9 cellular contexts compared by ENCODE assay signal in genomic region chr15:44489464-44489863, GRCh38. TPM values are rescaled to one million over a fixed set of nuclear protein-coding genes. Genes with fewer than 3 reads are reported as not detected.
DNase-seq lines count a peak whose midpoint lies in the region; ATAC-seq and TF ChIP-seq lines count a peak whose summit lies in the region.
"Had no signal": no experiment of that assay in that cellular context is flagged by ENCODE, and none has a peak within 500 bp of the region (broad histone marks: within the 10 kb centered on the region; RNA-seq: fewer than 3 reads in every experiment).

No MANE protein-coding gene starts in this region.

- no peak overlapping the region for H3K27ac Mint-ChIP-seq in GM23338
- H3K27ac Mint-ChIP-seq in type B pancreatic cell, result no peak overlapping the region

- peak; percentile 74 for DNase-seq in GM03348 (ENCODE audit: low spot score)
- peak; percentile 75 for DNase-seq in NCI-H226
- DNase-seq in dermis microvascular lymphatic vessel endothelial cell (ENCODE audit: low read depth in 2 of 2), result peak; percentile 30 to 88
- DNase-seq in osteoblast (ENCODE audit: insufficient read length, low spot score, missing footprints), result peak; percentile 75
- no peak for DNase-seq in MG63
- DNase-seq in GM23338 (ENCODE audit: low spot score), result no peak
- DNase-seq in type B pancreatic cell (ENCODE audit: extremely low spot score, unreplicated experiment), result no peak
- no peak for DNase-seq in posterior cingulate gyrus
- DNase-seq: head of caudate nucleus had no signal

- H3K4me3 Mint-ChIP-seq in GM23338, result no peak overlapping the region
- H3K4me3 Mint-ChIP-seq in type B pancreatic cell, result no peak overlapping the region

- H3K9me3 ChIP-seq in osteoblast (ENCODE audit: low read depth, low read length) (no peaks in the 10 kb centered on the region), MG63 (no peaks in the 10 kb centered on the region)

- no peak overlapping the region for H3K4me3 ChIP-seq in osteoblast (ENCODE audit: insufficient read depth, low read length)
- no peak overlapping the region for H3K4me3 ChIP-seq in MG63
- H3K4me3 ChIP-seq in GM23338, result no peak overlapping the region

- H3K27me3 ChIP-seq in osteoblast (ENCODE audit: insufficient read depth, low read length) (no peaks in the 10 kb centered on the region), MG63 (no peaks in the 10 kb centered on the region), GM23338 (ENCODE audit: insufficient read depth) (no peaks in the 10 kb centered on the region)

- TF ChIP-seq CTCF in osteoblast (IDR thresholded peaks at IDR 0.05; ENCODE audit: extremely low read depth, low read depth, low read length) (no peak), GM23338 (conservative IDR thresholded peaks at IDR 0.05; ENCODE audit: low read depth in 2 of 2) (no peak), type B pancreatic cell (conservative IDR thresholded peaks at IDR 0.05) (no peak)

- 0 out of 2 replicates have a peak, but pooled peaks cover 3% of the 10 kb centered on the region for H3F3A ChIP-seq in GM23338 (replicated peaks; ENCODE audit: low read depth)

- intact Hi-C loops in posterior cingulate gyrus (cut with DNase I), result no loop called here

- peaks cover 12% of the 10 kb centered on the region for H4K20me1 ChIP-seq in osteoblast (ENCODE audit: insufficient read depth, low read length)
- H4K20me1 ChIP-seq in GM23338 (replicated peaks; ENCODE audit: insufficient read depth), result peaks cover 14% of the 10 kb centered on the region; the same call in 1 of the 2 replicates

- H3K9me3 Mint-ChIP-seq in GM23338 (no peaks in the 10 kb centered on the region), type B pancreatic cell (no peaks in the 10 kb centered on the region)

- H3K4me1 Mint-ChIP-seq in GM23338, result no peaks in the 10 kb centered on the region
- H3K4me1 Mint-ChIP-seq in type B pancreatic cell (ENCODE audit: unreplicated experiment), result no peaks in the 10 kb centered on the region

- peaks cover 14% of the 10 kb centered on the region for H3K79me2 ChIP-seq in osteoblast (ENCODE audit: insufficient read depth, low read length)
- H3K79me2 ChIP-seq in GM23338 (replicated peaks; ENCODE audit: insufficient read depth), result peaks cover 29% of the 10 kb centered on the region; the same call in 1 of the 2 replicates

- H3K36me3 ChIP-seq in osteoblast (ENCODE audit: insufficient read depth, low read length), result peaks cover 21% of the 10 kb centered on the region
- peaks cover 58% of the 10 kb centered on the region for H3K36me3 ChIP-seq in MG63
- H3K36me3 ChIP-seq in GM23338 (ENCODE audit: insufficient read depth), result peaks cover 17% of the 10 kb centered on the region; the same call in 1 of the 2 replicates

- H3K9me2 ChIP-seq in GM23338 (ENCODE audit: insufficient read depth), result no peaks in the 10 kb centered on the region

- H3K4me1 ChIP-seq in osteoblast (ENCODE audit: insufficient read depth, low read length), result peaks cover 15% of the 10 kb centered on the region
- H3K4me1 ChIP-seq in GM23338 (ENCODE audit: insufficient read depth), result no peaks in the 10 kb centered on the region

- H3K27ac ChIP-seq in osteoblast (ENCODE audit: low read depth, low read length) (peak overlapping the region; percentile 52), GM23338 (ENCODE audit: low read depth) (no peak overlapping the region)

- H3K4me2 ChIP-seq in osteoblast (ENCODE audit: insufficient read depth, low read length), result peak overlapping the region; percentile 14
- H3K4me2 ChIP-seq in GM23338, result no peak overlapping the region

- H3K36me3 Mint-ChIP-seq in GM23338 (ENCODE audit: low read depth) (peaks cover 36% of the 10 kb centered on the region), type B pancreatic cell (peaks cover 30% of the 10 kb centered on the region)

- no peaks in the 10 kb centered on the region for H3K27me3 Mint-ChIP-seq in GM23338 (ENCODE audit: insufficient read depth, low read depth, poor library complexity)
- H3K27me3 Mint-ChIP-seq in type B pancreatic cell, result no peaks in the 10 kb centered on the region

- ATAC-seq in GM23338, result no peak

- H2AFZ ChIP-seq in osteoblast (ENCODE audit: low read length) (no peak overlapping the region), GM23338 (no peak overlapping the region)

TF ChIP-seq in GM23338, 12 proteins besides CTCF, POLR2A, EP300 and RAD21 (continues in another document):
- TF ChIP-seq ZNF114 (CRISPR knock-in tag; IDR thresholded peaks at IDR 0.05) (no peak), POLR2AphosphoS5 (IDR thresholded peaks at IDR 0.05; ENCODE audit: low read depth) (no peak), ZNF331 (CRISPR knock-in tag; IDR thresholded peaks at IDR 0.05; ENCODE audit: low read depth) (no peak), ETS1 (IDR thresholded peaks at IDR 0.05) (no peak), JUNB (IDR thresholded peaks at IDR 0.05; ENCODE audit: unreplicated experiment) (no peak), EZH2 (IDR thresholded peaks at IDR 0.05; ENCODE audit: low read depth, unreplicated experiment) (no peak), NANOG (IDR thresholded peaks at IDR 0.05; ENCODE audit: borderline replicate concordance) (no peak), CREB1 (CRISPR knock-in tag; IDR thresholded peaks at IDR 0.05; ENCODE audit: low read depth) (no peak), REST (IDR thresholded peaks at IDR 0.05; ENCODE audit: unreplicated experiment) (no peak), EZH2phosphoT487 (IDR thresholded peaks at IDR 0.05; ENCODE audit: unreplicated experiment) (no peak)

RNA-seq across cellular contexts. Expression of gene EIF3J, which starts 47.5 kb away (rescaled TPM):
- total RNA-seq in dermis microvascular lymphatic vessel endothelial cell, result 35.3 and 46.5 TPM in 2 replicates
- 36.2 and 39.2 TPM in 2 replicates for total RNA-seq in osteoblast
- total RNA-seq in MG63 (2014; rRNA removed; shearing (Covaris generic); ENCODE audit: low replicate concordance), result 123 and 157 TPM in 2 replicates
- 58.8 and 62.7 TPM in 2 replicates for total RNA-seq in GM23338 (2014; rRNA removed; shearing (Covaris generic))
- 63.8 and 66.6 TPM in 2 replicates for polyA plus RNA-seq in GM23338 (2016; fragmentation: Nextera tagmentation; extraction: Ambion mirVana)
- total RNA-seq in type B pancreatic cell (ENCODE audit: low replicate concordance), result 60.9 and 91.1 TPM in 2 replicates

Comparison
In these comparisons a context has a peak if more than half of its experiments do, and no peak if none do; other contexts are left out.
1. DNase-seq: peak in GM03348 (single experiment), NCI-H226 (single experiment), dermis microvascular lymphatic vessel endothelial cell (2 of 2) and osteoblast (single experiment); none in MG63 (single experiment), GM23338 (single experiment), type B pancreatic cell (single experiment) and posterior cingulate gyrus (0 of 10).